8 cellular contexts compared by ENCODE assay signal in genomic region chr12:1593232-1594044, GRCh38. TPM values are rescaled to one million over a fixed set of nuclear protein-coding genes. Genes with fewer than 3 reads are reported as not detected.
DNase-seq lines count a peak whose midpoint lies in the region; ATAC-seq and TF ChIP-seq lines count a peak whose summit lies in the region.

No MANE protein-coding gene starts in this region.

- no peaks in the 10 kb centered on the region for H3K9me3 Mint-ChIP-seq in activated naive CD8-positive, alpha-beta T cell (ENCODE audit: low read depth)

- peak; percentile 20 for DNase-seq in RWPE1 (ENCODE audit: low spot score)
- peak; percentile 23 to 45 for DNase-seq in heart right ventricle
- peak; percentile 44 to 70 for DNase-seq in psoas muscle
- no peak for DNase-seq in AG08395 (ENCODE audit: low spot score)

- H3K27me3 ChIP-seq in ACC112 (ENCODE audit: insufficient read depth, low read length) (no peaks in the 10 kb centered on the region), heart right ventricle (no peaks in the 10 kb centered on the region), psoas muscle (ENCODE audit: insufficient read depth in 3 of 3, low read length in 2 of 3) (no peaks in the 10 kb centered on the region)

- H3K27me3 Mint-ChIP-seq in activated naive CD8-positive, alpha-beta T cell: no peaks in the 10 kb centered on the region

- peak overlapping the region; percentile 15; the same call in 1 of the 2 replicates for H3K27ac ChIP-seq in ACC112 (ENCODE audit: low read depth, low read length)
- peak overlapping the region; percentile 92 for H3K27ac ChIP-seq in RWPE1
- H3K27ac ChIP-seq in heart right ventricle: peak overlapping the region; percentile 76 to 97 (median 92)
- peak overlapping the region; percentile 91 for H3K27ac ChIP-seq in psoas muscle

- CTCF ChIA-PET in RWPE1 (lab: Yijun Ruan, JAX): interaction anchor here (0.7 to 1.2 kb wide), 4 partner anchors 9 to 401 kb away, joined by 3 to 8 read pairs (median 4); no protein-coding TSS in a partner anchor

- H3K27ac Mint-ChIP-seq in activated naive CD8-positive, alpha-beta T cell: peak overlapping the region; percentile 88

- peak; percentile 32 for ATAC-seq in GM19023 (IDR thresholded peaks at IDR 0.05; ENCODE audit: unreplicated experiment)
- ATAC-seq in HG03196 (IDR thresholded peaks at IDR 0.05; ENCODE audit: unreplicated experiment): peak; percentile 17
- peak in 6 of 8 donors; percentile 4 to 64 (median 10) for ATAC-seq in heart right ventricle
- ATAC-seq in psoas muscle: peak; percentile 12 to 30 (median 16)

- H2AFZ ChIP-seq in ACC112 (ENCODE audit: low read length, unreplicated experiment): no peak overlapping the region

- peak overlapping the region; percentile 95 for H3K4me3 ChIP-seq in ACC112 (ENCODE audit: low read depth, low read length)
- H3K4me3 ChIP-seq in heart right ventricle: peak overlapping the region; percentile 74 to 98 (median 88)
- H3K4me3 ChIP-seq in psoas muscle: peak overlapping the region; percentile 96

- H3K4me1 ChIP-seq in ACC112 (ENCODE audit: control insufficient read depth, insufficient read depth, low read length, unreplicated experiment) (peaks cover 39% of the 10 kb centered on the region), heart right ventricle (peaks cover 0 to 66% (median 60%) of the 10 kb centered on the region in 9 donors), psoas muscle (peaks cover 50% of the 10 kb centered on the region)

- H3K9me3 ChIP-seq in heart right ventricle (no peaks in the 10 kb centered on the region), psoas muscle (no peaks in the 10 kb centered on the region)

- POLR2A ChIA-PET in RWPE1 (lab: Yijun Ruan, JAX; ENCODE audit: low non-redundant PET): no interaction called here

- TF ChIP-seq CTCF in RWPE1 (conservative IDR thresholded peaks at IDR 0.05; ENCODE audit: low read depth): no peak
- TF ChIP-seq CTCF in heart right ventricle (IDR thresholded peaks at IDR 0.05): no peak
- TF ChIP-seq CTCF in psoas muscle (IDR thresholded peaks at IDR 0.05): no peak

- H3K79me2 ChIP-seq in ACC112 (ENCODE audit: control insufficient read depth, insufficient read depth, low read length, unreplicated experiment): peaks cover 48% of the 10 kb centered on the region

- peaks cover 3% of the 10 kb centered on the region for H3K36me3 Mint-ChIP-seq in activated naive CD8-positive, alpha-beta T cell

- H3K4me3 Mint-ChIP-seq in activated naive CD8-positive, alpha-beta T cell: peak overlapping the region; percentile 94

- 6% methylated on average over 55 of the region's 55 CpGs for WGBS in heart right ventricle, 2 donors
- 6 to 10% (median 7%) methylated on average over 43 to 55 of the region's 55 CpGs for WGBS in psoas muscle, 3 donors

- intact Hi-C loops in heart right ventricle (cut with DNase I) (loop anchor here in 1 of 10 donors (10.0 kb wide), 1 partner anchor 779 kb away; no protein-coding TSS in a partner anchor), psoas muscle (cut with DNase I) (no loop called here)

- peaks cover 58% of the 10 kb centered on the region for H3K4me1 Mint-ChIP-seq in activated naive CD8-positive, alpha-beta T cell (ENCODE audit: low read depth)

- H3K36me3 ChIP-seq in ACC112 (ENCODE audit: insufficient read depth, low read length) (no peaks in the 10 kb centered on the region), heart right ventricle (peaks cover 0 to 3% (median 0%) of the 10 kb centered on the region in 9 donors), psoas muscle (ENCODE audit: insufficient read depth in 1 of 2, low read depth in 1 of 2) (no peaks in the 10 kb centered on the region)

RNA-seq across cellular contexts. Expression of gene FBXL14, which starts 0.9 kb away (rescaled TPM):
- total RNA-seq in heart right ventricle: 1 to 10 TPM; 4.8 to 8.4 (median 7.0) TPM
- polyA plus RNA-seq in heart right ventricle: 1 to 10 TPM; 1.5 to 4.4 TPM
- total RNA-seq in psoas muscle: 1 to 10 TPM; 4.5 to 7.9 (median 5.0) TPM
- 10 to 100 TPM in 1 of 3 donors, 1 to 10 TPM in 2; 2.9 to 13.8 (median 5.3) TPM for polyA plus RNA-seq in psoas muscle

RNA-seq across cellular contexts. Expression of gene WNT5B, which starts 35.6 kb away (rescaled TPM):
- total RNA-seq in heart right ventricle: 1 to 10 TPM in 5 of 10 donors, under 1 TPM in 5; 0.34 to 2.5 (median 1.2) TPM
- 1 to 10 TPM; 1.6 to 2.4 TPM for polyA plus RNA-seq in heart right ventricle
- 1 to 10 TPM in 3 of 4 donors, under 1 TPM in 1; 0.46 to 4.8 (median 1.6) TPM for total RNA-seq in psoas muscle
- polyA plus RNA-seq in psoas muscle: under 1 TPM; 0.43 to 0.80 (median 0.49) TPM

Comparison
In these comparisons a context has a peak if more than half of its experiments do, and no peak if none do; other contexts are left out.
1. H3K27ac ChIP-seq: peak in every context shown above with its lines; median percentile 92 in RWPE1; 92 in heart right ventricle; 91 in psoas muscle; 15 in ACC112.